Comparison of ENCODE assay signal across 10 cellular contexts in the genomic region with DNA sequence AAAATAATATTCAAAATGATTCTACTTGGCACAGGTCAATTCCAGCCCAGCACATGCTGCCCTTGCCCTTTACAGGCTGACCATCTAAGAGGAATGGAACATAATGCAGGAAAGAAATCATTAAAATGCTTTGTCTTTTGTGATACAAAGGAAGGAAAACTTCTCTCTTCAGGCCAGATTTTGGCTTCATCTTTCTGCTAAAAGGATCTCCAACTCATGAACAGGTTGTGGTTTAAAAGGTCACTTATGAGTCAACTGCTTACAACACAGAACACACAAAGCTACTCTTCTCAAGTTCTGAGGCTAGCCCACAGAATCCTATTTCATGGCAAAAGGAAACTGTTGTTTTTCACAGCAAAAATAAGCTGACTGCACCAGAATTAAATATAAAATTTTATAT.
A peak's percentile ranks its signal among the peaks of the same experiment; 100 is the strongest.
DNase-seq lines count a peak whose midpoint lies in the region; ATAC-seq, FAIRE-seq and TF ChIP-seq lines count a peak whose summit lies in the region.
"Had no signal": no experiment of that assay in that cellular context is flagged by ENCODE, and none has a peak within 500 bp of the region (broad histone marks: within the 10 kb centered on the region; RNA-seq: fewer than 3 reads in every experiment).

No MANE protein-coding gene starts in this region.

- POLR2A ChIA-PET in HCT116 (lab: Charles Lee) (no interaction called here), PC-9 (lab: Charles Lee; ENCODE audit: unreplicated experiment) (no interaction called here)

- no peak overlapping the region for H2BK15ac ChIP-seq in neuronal stem cell (ENCODE audit: low read length)

- H3K4ac ChIP-seq in neuronal stem cell (ENCODE audit: low read length), result no peak overlapping the region

- no peak overlapping the region for H3K18ac ChIP-seq in neuronal stem cell (ENCODE audit: low read length)

- no peak overlapping the region for H4K8ac ChIP-seq in neuronal stem cell (ENCODE audit: low read depth, low read length)

- no peak overlapping the region for H3K9ac ChIP-seq in HCT116 (ENCODE audit: low read length)
- no peak overlapping the region for H3K9ac ChIP-seq in neuronal stem cell (ENCODE audit: low read depth, low read length, poor library complexity)

- no peak for TF ChIP-seq POLR2A in HCT116 (IDR thresholded peaks at IDR 0.05; ENCODE audit: borderline replicate concordance, extremely low read depth, insufficient read depth, insufficient read length)

- no peak for FAIRE-seq in pancreas (lab: Jason Lieb, UNC)
- FAIRE-seq: D721Med had no signal

- H2AK5ac ChIP-seq in neuronal stem cell (ENCODE audit: low read depth, low read length), result no peak overlapping the region

- no peak overlapping the region for H2AFZ ChIP-seq in HCT116 (ENCODE audit: low read depth, low read length, poor library complexity, severe bottlenecking)
- H2AFZ ChIP-seq in PC-9, result no peak overlapping the region
- H2AFZ ChIP-seq in neuronal stem cell (ENCODE audit: low read length), result no peak overlapping the region

- H3K79me2 ChIP-seq in HCT116 (ENCODE audit: insufficient read depth, low read length) (no peaks in the 10 kb centered on the region), PC-9 (ENCODE audit: low read depth) (no peaks in the 10 kb centered on the region)

- no peak overlapping the region for H3K14ac ChIP-seq in neuronal stem cell (ENCODE audit: low read length)

- DNase-seq in ELR (ENCODE audit: low read depth) (peak; percentile 85), HCT116 (ENCODE audit: low read depth, low spot score) (no peak), PC-9 (peak in 1 of 2 experiments; percentile 42), fibroblast of villous mesenchyme (ENCODE audit: low read depth) (peak; percentile 43), pancreas (no peak), hepatic stellate cell (ENCODE audit: low spot score) (no peak), neuronal stem cell (ENCODE audit: low spot score) (no peak)
- DNase-seq: occipital lobe had no signal

- BruUV-seq in HCT116 (replicated peaks; lab: Mats Ljungman, UMichigan) (no TSS peak), PC-9 (replicated peaks; lab: Mats Ljungman, UMichigan) (no TSS peak)

- TF ChIP-seq RAD21 in HCT116 (IDR thresholded peaks at IDR 0.05; ENCODE audit: low read depth), result no peak

- H3K4me3 ChIP-seq in HCT116 (replicated peaks in 1 of 2; ENCODE audit: low read depth in 1 of 2, low read length in 2 of 2), result no peak overlapping the region
- no peak overlapping the region for H3K4me3 ChIP-seq in PC-9
- H3K4me3 ChIP-seq in fibroblast of villous mesenchyme (ENCODE audit: low read depth, low read length), result no peak overlapping the region
- no peak overlapping the region for H3K4me3 ChIP-seq in pancreas
- no peak overlapping the region for H3K4me3 ChIP-seq in neuronal stem cell (ENCODE audit: low read length in 2 of 2)

- TF ChIP-seq CTCF in HCT116 (IDR thresholded peaks at IDR 0.05 in 2 of 3, conservative IDR thresholded peaks at IDR 0.05 in 1 of 3; ENCODE audit: borderline replicate concordance in 1 of 3, insufficient read depth in 1 of 3, low read depth in 2 of 3, low read length in 2 of 3), result no peak
- no peak for TF ChIP-seq CTCF in PC-9 (conservative IDR thresholded peaks at IDR 0.05)
- no peak for TF ChIP-seq CTCF in fibroblast of villous mesenchyme (IDR thresholded peaks at IDR 0.05; ENCODE audit: insufficient read depth, low read depth, low read length)
- TF ChIP-seq CTCF in pancreas (IDR thresholded peaks at IDR 0.05), result no peak

- H4K20me1 ChIP-seq in HCT116 (ENCODE audit: insufficient read depth), result no peaks in the 10 kb centered on the region
- H4K20me1 ChIP-seq in PC-9 (ENCODE audit: insufficient read depth), result no peaks in the 10 kb centered on the region

- H2BK12ac ChIP-seq in neuronal stem cell (ENCODE audit: low read length), result no peak overlapping the region

- H3K27ac ChIP-seq in HCT116 (ENCODE audit: low read depth, low read length) (no peak overlapping the region), PC-9 (no peak overlapping the region), pancreas (no peak overlapping the region), neuronal stem cell (replicated peaks; ENCODE audit: low read length) (no peak overlapping the region)

- no peak overlapping the region for H2BK120ac ChIP-seq in neuronal stem cell (ENCODE audit: low read depth, low read length)

- no peak overlapping the region for H2BK5ac ChIP-seq in neuronal stem cell (ENCODE audit: low read length)

- H3K27me3 ChIP-seq in HCT116 (ENCODE audit: insufficient read depth, low read length), result no peaks in the 10 kb centered on the region
- no peaks in the 10 kb centered on the region for H3K27me3 ChIP-seq in PC-9 (ENCODE audit: insufficient read depth, low read depth)
- H3K27me3 ChIP-seq in pancreas, result no peaks in the 10 kb centered on the region
- H3K27me3 ChIP-seq in neuronal stem cell (ENCODE audit: control insufficient read depth in 3 of 3, insufficient read depth in 3 of 3, low read depth in 1 of 3, low read length in 3 of 3), result no peaks in the 10 kb centered on the region

- RAD21 ChIA-PET in HCT116 (lab: Charles Lee; ENCODE audit: low non-redundant PET in 1 of 2, low total read pairs in 2 of 2, uncharacterized antibody in 2 of 2, unreplicated experiment in 2 of 2), result no interaction called here

- no peak overlapping the region for H4K91ac ChIP-seq in neuronal stem cell (ENCODE audit: low read depth, low read length, poor library complexity)

- H3K36me3 ChIP-seq in HCT116 (ENCODE audit: control insufficient read depth in 1 of 2, insufficient read depth in 2 of 2, low read length in 2 of 2), result no peaks in the 10 kb centered on the region
- no peaks in the 10 kb centered on the region for H3K36me3 ChIP-seq in PC-9 (ENCODE audit: low read depth)
- no peaks in the 10 kb centered on the region for H3K36me3 ChIP-seq in pancreas
- H3K36me3 ChIP-seq in neuronal stem cell (replicated peaks in 1 of 2; ENCODE audit: control insufficient read depth in 2 of 2, insufficient read depth in 2 of 2, low read length in 2 of 2), result no peaks in the 10 kb centered on the region

- ATAC-seq in HCT116 (peak; percentile 46; the same call in 1 of the 2 replicates), pancreas (no peak), HG02571 (IDR thresholded peaks at IDR 0.05; ENCODE audit: unreplicated experiment) (no peak)

- CTCF ChIA-PET in HCT116 (lab: Charles Lee), result no interaction called here
- CTCF ChIA-PET in PC-9 (lab: Charles Lee), result no interaction called here

- no peaks in the 10 kb centered on the region; the same call in 1 of the 2 replicates for H3F3A ChIP-seq in PC-9 (ENCODE audit: insufficient read depth, low read depth)

- H3K4me2 ChIP-seq in HCT116 (ENCODE audit: low read length) (peak overlapping the region; percentile 24; the same call in 1 of the 2 replicates), PC-9 (0 out of 2 replicates have a peak overlapping the region, but pooled peaks have one; percentile 6), neuronal stem cell (ENCODE audit: insufficient read depth, low read length, poor library complexity, severe bottlenecking) (no peak overlapping the region)

- intact Hi-C loops in HCT116 (cut with micrococcal nuclease) (no loop called here), PC-9 (cut with micrococcal nuclease; ENCODE audit: unreplicated experiment) (no loop called here), pancreas (cut with DNase I) (no loop called here)

- H3K9me2 ChIP-seq in HCT116 (ENCODE audit: insufficient read depth) (no peaks in the 10 kb centered on the region), PC-9 (ENCODE audit: insufficient read depth) (no peaks in the 10 kb centered on the region)

- H3K4me1 ChIP-seq in HCT116 (ENCODE audit: control insufficient read depth in 1 of 2, insufficient read depth in 2 of 2, low read length in 2 of 2) (peaks cover 0 to 6% of the 10 kb centered on the region in 2 experiments; a peak in 1 of 4 replicates), PC-9 (replicated peaks; ENCODE audit: insufficient read depth) (peaks cover 14% of the 10 kb centered on the region), pancreas (peaks cover 0 to 8% (median 0%) of the 10 kb centered on the region in 3 donors), neuronal stem cell (ENCODE audit: control insufficient read depth in 2 of 2, insufficient read depth in 1 of 2, low read depth in 1 of 2, low read length in 2 of 2) (no peaks in the 10 kb centered on the region)

- H3K79me1 ChIP-seq in neuronal stem cell (ENCODE audit: low read depth, low read length), result peaks cover 2% of the 10 kb centered on the region

- H3K9me3 ChIP-seq in HCT116 (ENCODE audit: control insufficient read depth in 1 of 2, insufficient read depth in 1 of 2, low read depth in 1 of 2, low read length in 2 of 2) (no peaks in the 10 kb centered on the region), PC-9 (ENCODE audit: insufficient read depth, low read depth) (no peaks in the 10 kb centered on the region), pancreas (no peaks in the 10 kb centered on the region), neuronal stem cell (replicated peaks in 1 of 2; ENCODE audit: control insufficient read depth in 2 of 2, insufficient read depth in 1 of 2, low read depth in 1 of 2, low read length in 2 of 2) (no peaks in the 10 kb centered on the region)

- no peak overlapping the region for H3K23ac ChIP-seq in neuronal stem cell (ENCODE audit: low read depth, low read length, poor library complexity)

TF ChIP-seq in HCT116, 20 proteins besides CTCF, POLR2A, EP300 and RAD21 (continues in another document):
- TF ChIP-seq ZFX (IDR thresholded peaks at IDR 0.05) (no peak), CBX3 (IDR thresholded peaks at IDR 0.05; ENCODE audit: low read depth) (0 out of 2 replicates have a peak, but pooled peaks have one; percentile 14), EZH2 (IDR thresholded peaks at IDR 0.05) (no peak), SIN3A (IDR thresholded peaks at IDR 0.05; ENCODE audit: low read depth) (no peak), EZH2phosphoT487 (IDR thresholded peaks at IDR 0.05; ENCODE audit: borderline replicate concordance) (no peak), SRF (IDR thresholded peaks at IDR 0.05; ENCODE audit: low read depth) (no peak)

Comparison
In these comparisons a context has a peak if more than half of its experiments do, and no peak if none do; other contexts are left out.
1. DNase-seq: peak in ELR (single experiment) and fibroblast of villous mesenchyme (single experiment); none in HCT116 (single experiment), pancreas (0 of 6), hepatic stellate cell (single experiment) and neuronal stem cell (single experiment).